In the genomic region with DNA sequence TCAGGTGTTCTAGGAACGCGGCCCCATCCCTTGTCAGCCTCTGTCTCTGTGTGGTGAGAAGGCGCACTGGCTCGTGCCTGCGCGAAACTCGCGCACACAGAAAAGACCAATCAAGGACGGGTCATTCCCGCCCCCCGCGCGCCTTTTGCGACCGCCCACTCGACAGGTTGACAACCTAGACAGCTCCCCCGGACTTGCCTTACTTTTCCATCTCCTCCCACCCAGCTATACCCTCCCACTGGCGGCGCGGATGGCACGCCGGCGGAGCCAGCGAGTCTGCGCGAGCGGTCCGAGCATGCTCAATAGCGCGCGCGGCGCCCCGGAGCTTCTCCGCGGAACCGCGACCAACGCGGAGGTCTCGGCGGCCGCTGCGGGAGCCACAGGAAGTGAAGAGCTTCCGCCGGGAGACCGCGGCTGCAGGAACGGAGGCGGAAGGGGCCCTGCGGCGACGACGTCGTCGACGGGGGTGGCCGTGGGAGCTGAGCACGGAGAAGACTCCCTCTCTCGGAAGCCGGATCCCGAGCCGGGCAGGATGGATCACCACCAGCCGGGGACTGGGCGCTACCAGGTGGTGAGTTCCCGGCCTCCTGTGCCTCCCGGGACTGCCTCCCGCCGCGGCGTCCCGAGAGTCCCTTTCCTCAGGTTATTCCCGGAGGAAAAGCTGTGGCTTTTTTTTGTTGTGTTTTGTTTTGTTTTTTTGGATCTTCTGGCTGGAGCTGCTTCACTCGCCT, we compare ENCODE assay signal across 8 cellular contexts. TPM values are rescaled to one million over a fixed set of nuclear protein-coding genes. Genes with fewer than 3 reads are reported as not detected.
DNase-seq lines count a peak whose midpoint lies in the region; TF ChIP-seq lines count a peak whose summit lies in the region.

A gene with protein sequence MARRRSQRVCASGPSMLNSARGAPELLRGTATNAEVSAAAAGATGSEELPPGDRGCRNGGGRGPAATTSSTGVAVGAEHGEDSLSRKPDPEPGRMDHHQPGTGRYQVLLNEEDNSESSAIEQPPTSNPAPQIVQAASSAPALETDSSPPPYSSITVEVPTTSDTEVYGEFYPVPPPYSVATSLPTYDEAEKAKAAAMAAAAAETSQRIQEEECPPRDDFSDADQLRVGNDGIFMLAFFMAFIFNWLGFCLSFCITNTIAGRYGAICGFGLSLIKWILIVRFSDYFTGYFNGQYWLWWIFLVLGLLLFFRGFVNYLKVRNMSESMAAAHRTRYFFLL (plus strand): TSS at position 202 of the 731 bp plus-strand sequence. CDS start 49 bp downstream, at position 251.

- H3K27me3 Mint-ChIP-seq in endodermal cell (ENCODE audit: insufficient read depth) = peaks cover 29% of the 10 kb centered on the region

- H3K36me3 Mint-ChIP-seq in endodermal cell (ENCODE audit: low read depth) = no peaks in the 10 kb centered on the region

- peaks cover 22% of the 10 kb centered on the region for H3K27me3 ChIP-seq in endodermal cell (ENCODE audit: control insufficient read depth, insufficient read depth, low read length, poor library complexity, severe bottlenecking)

- no peaks in the 10 kb centered on the region for H3K36me3 ChIP-seq in endodermal cell (ENCODE audit: control insufficient read depth, insufficient read depth, low read length)

- DNase-seq in CMK (ENCODE audit: low read depth) = peak; percentile 31
- peak; percentile 78 for DNase-seq in GM20000 (ENCODE audit: low spot score)
- DNase-seq in HT1080 (ENCODE audit: low read depth) = peak; percentile 86
- peak; percentile 60 for DNase-seq in NOMO-1 treated with dmso at 0.1 percent for 144 hours (lab: John Stamatoyannopoulos, UW; ENCODE audit: unreplicated experiment)
- DNase-seq in activated CD8-positive, alpha-beta memory T cell treated with anti-CD3 and anti-CD28 coated beads, Interleukin-2, amount 50 U/mL, for 1 hour (ENCODE audit: extremely low read depth) = peak; percentile 73
- peak; percentile 93 for DNase-seq in endodermal cell
- DNase-seq in mesenteric fat pad (ENCODE audit: low spot score) = peak; percentile 95
- DNase-seq in stimulated activated CD8-positive, alpha-beta memory T cell treated with anti-CD3 and anti-CD28 coated beads, Interleukin-15, amount 100 ng/mL, for 24 hours (ENCODE audit: low read depth) = peak; percentile 78

- TF ChIP-seq CTCF in GM20000 (IDR thresholded peaks at IDR 0.05; ENCODE audit: extremely low read depth, missing control alignments) (no peak), endodermal cell (conservative IDR thresholded peaks at IDR 0.05) (no peak)

- H3K4me3 Mint-ChIP-seq in endodermal cell = peak within 1 kb of the TSS; percentile 81

- H3K4me1 ChIP-seq in endodermal cell (ENCODE audit: control insufficient read depth, insufficient read depth, low read length) = peaks cover 4% of the 10 kb centered on the region

- H3K4me3 ChIP-seq in endodermal cell (ENCODE audit: low read length) = peak within 1 kb of the TSS; percentile 91

- 0% methylated on average over 19 to 74 of the region's 74 CpGs for WGBS in endodermal cell (ENCODE audit: insufficient coverage in 1 of 2, insufficient read length in 1 of 2), 2 experiments

- peak within 1 kb of the TSS; percentile 16 for H3K27ac ChIP-seq in endodermal cell (ENCODE audit: low read depth, low read length)

- H3K4me1 Mint-ChIP-seq in endodermal cell = peaks cover 18% of the 10 kb centered on the region

- peak within 1 kb of the TSS; percentile 88 for H3K27ac Mint-ChIP-seq in endodermal cell

- H3K9ac ChIP-seq in endodermal cell (ENCODE audit: extremely low read depth, low read length, poor library complexity, severe bottlenecking) = peak within 1 kb of the TSS; percentile 64

- no peaks in the 10 kb centered on the region for H3K9me3 ChIP-seq in endodermal cell (ENCODE audit: control insufficient read depth, low read length)

- H3K9me3 Mint-ChIP-seq in endodermal cell = no peaks in the 10 kb centered on the region

RNA-seq across cellular contexts. Expression of the gene that starts here (rescaled TPM):
- total RNA-seq in HT1080 (2014; rRNA removed; shearing (Covaris generic)) = 36.2 and 43.4 TPM in 2 replicates
- polyA plus RNA-seq in HT1080 (2015; cell fraction: cytosol; rRNA removed) = 41.7 and 44.5 TPM in 2 replicates
- polyA plus RNA-seq in HT1080 (2015; cell fraction: nucleus; rRNA removed) = 26.1 and 27.5 TPM in 2 replicates
- 10 to 100 TPM; 27.9 to 29.2 TPM for total RNA-seq in endodermal cell
- 27.3 TPM for polyA plus RNA-seq in endodermal cell (2013, experiment 1 of 2)
- 26.6 TPM for polyA plus RNA-seq in endodermal cell (2013, experiment 2 of 2)
- 19.1 TPM for total RNA-seq in mesenteric fat pad

Comparison
In these comparisons a context has a peak if more than half of its experiments do, and no peak if none do; other contexts are left out.
1. Peak in every context shown above with its lines: DNase-seq, H3K4me3 ChIP-seq and H3K27ac ChIP-seq.
2. DNase-seq: peak in every context shown above with its lines; median percentile 95 in mesenteric fat pad; 93 in endodermal cell; 86 in HT1080; 78 in GM20000; 78 in stimulated activated CD8-positive, alpha-beta memory T cell treated with anti-CD3 and anti-CD28 coated beads, Interleukin-15, amount 100 ng/mL, for 24 hours; 73 in activated CD8-positive, alpha-beta memory T cell treated with anti-CD3 and anti-CD28 coated beads, Interleukin-2, amount 50 U/mL, for 1 hour; 60 in NOMO-1 treated with dmso at 0.1 percent for 144 hours; 31 in CMK.